ENCODE assay signal across 8 cellular contexts in the genomic region with DNA sequence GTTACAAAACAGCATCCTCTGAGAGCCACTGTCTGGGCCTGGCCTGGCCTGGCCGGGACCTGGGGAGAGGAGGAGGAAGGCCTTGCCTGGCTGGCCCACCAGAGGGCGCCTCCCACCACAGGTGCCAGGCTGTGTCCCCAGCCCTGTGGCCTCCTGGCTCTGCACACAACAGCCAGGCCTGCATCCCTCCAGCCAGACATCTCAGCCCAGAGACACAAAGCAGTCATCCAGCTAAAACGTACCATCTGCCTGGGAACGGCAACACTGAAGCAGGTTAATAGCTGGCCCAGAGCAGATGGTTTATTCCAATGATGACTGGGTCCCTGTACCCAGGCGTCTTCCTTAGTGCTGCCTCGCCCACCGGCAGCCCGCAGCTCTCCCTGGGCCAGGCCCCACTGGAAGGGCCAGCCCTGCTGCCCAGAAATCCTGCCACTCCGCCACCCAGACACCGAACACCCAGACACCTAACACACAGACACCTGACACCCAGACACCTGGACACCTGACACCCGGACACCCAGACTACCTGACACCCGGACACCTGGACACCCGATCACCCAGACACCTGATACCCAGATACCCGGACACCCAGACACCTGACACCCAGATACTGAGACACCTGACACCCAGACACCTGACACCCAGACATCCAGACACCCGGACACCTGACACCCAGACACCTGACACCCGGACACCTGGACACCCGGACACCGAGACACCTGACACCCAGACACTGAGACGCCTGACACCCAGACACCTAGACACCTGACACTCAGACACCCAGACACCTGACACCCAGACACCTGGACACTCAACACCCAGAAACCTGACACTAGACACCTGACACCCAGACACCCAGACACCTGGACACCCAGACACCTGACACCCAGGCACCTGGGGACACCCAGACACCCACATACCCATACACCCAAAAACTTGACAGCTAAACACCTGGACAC. TPM values are rescaled to one million over a fixed set of nuclear protein-coding genes. Genes with fewer than 3 reads are reported as not detected.
DNase-seq lines count a peak whose midpoint lies in the region; ATAC-seq and TF ChIP-seq lines count a peak whose summit lies in the region.

No MANE protein-coding gene starts in this region.

- H3K27ac ChIP-seq in colonic mucosa (no peak overlapping the region), liver (ENCODE audit: low read depth in 1 of 2, low read length in 2 of 2) (peak overlapping the region in 1 of 2 donors; percentile 8)

- H3K9me3 ChIP-seq in colonic mucosa (no peaks in the 10 kb centered on the region), liver (ENCODE audit: control insufficient read depth in 4 of 4, low read length in 3 of 4) (peaks cover 0 to 5% (median under 1%) of the 10 kb centered on the region in 4 donors)

- H3K9ac ChIP-seq in colonic mucosa (ENCODE audit: low read depth in 2 of 2, low read length in 2 of 2) (no peak overlapping the region), liver (ENCODE audit: low read depth in 1 of 2, low read length in 2 of 2) (no peak overlapping the region)

- 76% methylated on average over 19 of the region's 19 CpGs for WGBS in liver

- no peaks in the 10 kb centered on the region for H3K27me3 ChIP-seq in colonic mucosa
- H3K27me3 ChIP-seq in liver (ENCODE audit: control insufficient read depth in 4 of 4, insufficient read depth in 4 of 4, low read length in 3 of 4), result no peaks in the 10 kb centered on the region

- H3K4me3 ChIP-seq in colonic mucosa, result no peak overlapping the region
- no peak overlapping the region for H3K4me3 ChIP-seq in liver (ENCODE audit: low read depth in 1 of 3, low read length in 3 of 3)

- H3K27me3 Mint-ChIP-seq in activated CD4-positive, alpha-beta T cell treated with anti-CD3 and anti-CD28 coated beads, Interleukin-2, amount 10 ng/mL, durations not matched to agents 7 days and 5 days, result no peaks in the 10 kb centered on the region

- H3K4me1 ChIP-seq in colonic mucosa, result no peaks in the 10 kb centered on the region
- H3K4me1 ChIP-seq in liver (ENCODE audit: control insufficient read depth in 4 of 4, insufficient read depth in 4 of 4, low read length in 3 of 4), result peaks cover 0 to 4% (median 2%) of the 10 kb centered on the region in 4 donors

- peak; percentile 49 for DNase-seq in NCI-H2107 treated with DMSO at 0.1 percent for 48 hours (lab: John Stamatoyannopoulos, UW; ENCODE audit: unreplicated experiment)
- no peak for DNase-seq in NCI-H2107 (lab: John Stamatoyannopoulos, UW)
- peak; percentile 59 for DNase-seq in NCI-H345 treated with DMSO at 0.1 percent for 48 hours (lab: John Stamatoyannopoulos, UW; ENCODE audit: unreplicated experiment)
- DNase-seq in activated CD4-positive, alpha-beta T cell treated with anti-CD3 and anti-CD28 coated beads, Interleukin-2, amount 10 ng/mL, durations not matched to agents 7 days and 5 days, result peak; percentile 84
- DNase-seq in colonic mucosa, result peak; percentile 75
- DNase-seq in stimulated activated CD8-positive, alpha-beta memory T cell treated with anti-CD3 and anti-CD28 coated beads, Interleukin-12 subunit alpha, Interleukin-12 subunit beta, amount 100 ng/mL, for 1 hour (ENCODE audit: low read depth), result peak; percentile 71

- TF ChIP-seq RAD21 in liver (IDR thresholded peaks at IDR 0.05), result peak; percentile 96 to 100

- POLR2A ChIA-PET in activated CD4-positive, alpha-beta T cell treated with anti-CD3 and anti-CD28 coated beads, Interleukin-2, amount 10 ng/mL, durations not matched to agents 7 days and 5 days (lab: Charles Lee), result no interaction called here

- CTCF ChIA-PET in activated CD4-positive, alpha-beta T cell treated with anti-CD3 and anti-CD28 coated beads, Interleukin-2, amount 10 ng/mL, durations not matched to agents 7 days and 5 days (lab: Charles Lee), result interaction anchor here (0.7 to 4.2 kb wide), 17 partner anchors 9 to 89 kb away, joined by 3 to 28 read pairs (median 4); a partner anchor contains a TSS

- H3K27ac Mint-ChIP-seq in activated CD4-positive, alpha-beta T cell treated with anti-CD3 and anti-CD28 coated beads, Interleukin-2, amount 10 ng/mL, durations not matched to agents 7 days and 5 days, result peak overlapping the region; percentile 67

- intact Hi-C loops in colonic mucosa (cut with DNase I), result loop anchor here (10.0 kb wide), 1 partner anchor 80 kb away; no protein-coding TSS in a partner anchor

- H3K36me3 Mint-ChIP-seq in activated CD4-positive, alpha-beta T cell treated with anti-CD3 and anti-CD28 coated beads, Interleukin-2, amount 10 ng/mL, durations not matched to agents 7 days and 5 days (ENCODE audit: low read depth), result peaks cover 8% of the 10 kb centered on the region

- no peaks in the 10 kb centered on the region for H3K36me3 ChIP-seq in colonic mucosa
- no peaks in the 10 kb centered on the region for H3K36me3 ChIP-seq in liver (ENCODE audit: control insufficient read depth in 4 of 4, insufficient read depth in 3 of 4, low read depth in 1 of 4, low read length in 3 of 4)

- H3K9me3 Mint-ChIP-seq in activated CD4-positive, alpha-beta T cell treated with anti-CD3 and anti-CD28 coated beads, Interleukin-2, amount 10 ng/mL, durations not matched to agents 7 days and 5 days, result peaks cover 5% of the 10 kb centered on the region

- H3K4me3 Mint-ChIP-seq in activated CD4-positive, alpha-beta T cell treated with anti-CD3 and anti-CD28 coated beads, Interleukin-2, amount 10 ng/mL, durations not matched to agents 7 days and 5 days, result no peak overlapping the region

- peaks cover 22% of the 10 kb centered on the region for H3K4me1 Mint-ChIP-seq in activated CD4-positive, alpha-beta T cell treated with anti-CD3 and anti-CD28 coated beads, Interleukin-2, amount 10 ng/mL, durations not matched to agents 7 days and 5 days

- peak; percentile 87 for ATAC-seq in HG02884 (IDR thresholded peaks at IDR 0.05; ENCODE audit: unreplicated experiment)

- TF ChIP-seq CTCF in colonic mucosa (IDR thresholded peaks at IDR 0.05) (peak; percentile 96), liver (IDR thresholded peaks at IDR 0.05; ENCODE audit: low read depth, low read length, missing input control) (peak; percentile 99)

TF ChIP-seq in liver, 16 proteins besides CTCF, POLR2A, EP300 and RAD21:
- TF ChIP-seq, protein P1, sequence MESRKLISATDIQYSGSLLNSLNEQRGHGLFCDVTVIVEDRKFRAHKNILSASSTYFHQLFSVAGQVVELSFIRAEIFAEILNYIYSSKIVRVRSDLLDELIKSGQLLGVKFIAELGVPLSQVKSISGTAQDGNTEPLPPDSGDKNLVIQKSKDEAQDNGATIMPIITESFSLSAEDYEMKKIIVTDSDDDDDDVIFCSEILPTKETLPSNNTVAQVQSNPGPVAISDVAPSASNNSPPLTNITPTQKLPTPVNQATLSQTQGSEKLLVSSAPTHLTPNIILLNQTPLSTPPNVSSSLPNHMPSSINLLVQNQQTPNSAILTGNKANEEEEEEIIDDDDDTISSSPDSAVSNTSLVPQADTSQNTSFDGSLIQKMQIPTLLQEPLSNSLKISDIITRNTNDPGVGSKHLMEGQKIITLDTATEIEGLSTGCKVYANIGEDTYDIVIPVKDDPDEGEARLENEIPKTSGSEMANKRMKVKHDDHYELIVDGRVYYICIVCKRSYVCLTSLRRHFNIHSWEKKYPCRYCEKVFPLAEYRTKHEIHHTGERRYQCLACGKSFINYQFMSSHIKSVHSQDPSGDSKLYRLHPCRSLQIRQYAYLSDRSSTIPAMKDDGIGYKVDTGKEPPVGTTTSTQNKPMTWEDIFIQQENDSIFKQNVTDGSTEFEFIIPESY (IDR thresholded peaks at IDR 0.05), result no peak
- TF ChIP-seq GABPA (IDR thresholded peaks at IDR 0.05 in 1 of 2, conservative IDR thresholded peaks at IDR 0.05 in 1 of 2) (no peak), HNF4G (IDR thresholded peaks at IDR 0.05) (no peak), RXRA (IDR thresholded peaks at IDR 0.05) (peak; percentile 48 to 68), HNF4A (conservative IDR thresholded peaks at IDR 0.05) (peak; percentile 34 to 41), FOXA1 (IDR thresholded peaks at IDR 0.05) (no peak)
- TF ChIP-seq, protein P2, sequence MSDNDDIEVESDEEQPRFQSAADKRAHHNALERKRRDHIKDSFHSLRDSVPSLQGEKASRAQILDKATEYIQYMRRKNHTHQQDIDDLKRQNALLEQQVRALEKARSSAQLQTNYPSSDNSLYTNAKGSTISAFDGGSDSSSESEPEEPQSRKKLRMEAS (IDR thresholded peaks at IDR 0.05), result no peak

RNA-seq across cellular contexts. Expression of a gene that starts 20.1 kb away (rescaled TPM):
- 10 to 100 TPM; 36.5 to 38.8 TPM for total RNA-seq in activated CD4-positive, alpha-beta T cell treated with anti-CD3 and anti-CD28 coated beads, Interleukin-2, amount 10 ng/mL, durations not matched to agents 7 days and 5 days
- 10 to 100 TPM; 15.2 to 15.3 TPM for total RNA-seq in colonic mucosa
- 10 to 100 TPM; 21.2 to 82.8 TPM for total RNA-seq in liver
- polyA plus RNA-seq in liver, result 10 to 100 TPM; 37.6 to 42.6 TPM

RNA-seq across cellular contexts. Expression of a gene that starts 29.7 kb away (rescaled TPM):
- total RNA-seq in activated CD4-positive, alpha-beta T cell treated with anti-CD3 and anti-CD28 coated beads, Interleukin-2, amount 10 ng/mL, durations not matched to agents 7 days and 5 days, result 10 to 100 TPM; 49.4 to 52.1 TPM
- total RNA-seq in colonic mucosa (1 to 10 TPM; 2.8 to 3.4 TPM), liver (10 to 100 TPM in 1 of 2 donors, 1 to 10 TPM in 1; 2.9 to 15.1 TPM)
- polyA plus RNA-seq in liver, result 10 to 100 TPM in 1 of 2 donors, 1 to 10 TPM in 1; 5.0 to 12.8 TPM
